8 cellular contexts compared by ENCODE assay signal in genomic region chr6:164927288-164928040, GRCh38.
DNase-seq lines count a peak whose midpoint lies in the region; ATAC-seq and TF ChIP-seq lines count a peak whose summit lies in the region.

No MANE protein-coding gene starts in this region.

- no peak overlapping the region for H3K4me3 Mint-ChIP-seq in type B pancreatic cell

- no peaks in the 10 kb centered on the region for H3K4me1 Mint-ChIP-seq in type B pancreatic cell (ENCODE audit: unreplicated experiment)

- H3K27me3 Mint-ChIP-seq in type B pancreatic cell = no peaks in the 10 kb centered on the region

- H3K36me3 Mint-ChIP-seq in type B pancreatic cell = no peaks in the 10 kb centered on the region

- DNase-seq in EL = peak; percentile 27
- DNase-seq in HuH-7 (ENCODE audit: low spot score) = peak; percentile 74
- peak; percentile 47 for DNase-seq in RPMI7951 (ENCODE audit: low read depth)
- DNase-seq in activated T-helper 9 cell treated with anti-CD3 and anti-CD28 coated beads, Interleukin-2, amount 50 U/mL, for 16 hours (ENCODE audit: low read depth) = peak; percentile 27
- DNase-seq in foreskin fibroblast = peak; percentile 33 to 76
- peak; percentile 93 for DNase-seq in osteoblast (ENCODE audit: insufficient read length, low spot score, missing footprints)
- DNase-seq in type B pancreatic cell (ENCODE audit: extremely low spot score, unreplicated experiment) = peak; percentile 80

- H3K9me3 ChIP-seq in osteoblast (ENCODE audit: low read depth, low read length) = no peaks in the 10 kb centered on the region

- peak overlapping the region; percentile 79 for H3K4me2 ChIP-seq in osteoblast (ENCODE audit: insufficient read depth, low read length)

- H3K4me1 ChIP-seq in osteoblast (ENCODE audit: insufficient read depth, low read length) = peaks cover 2% of the 10 kb centered on the region

- no peak overlapping the region for H3K27ac Mint-ChIP-seq in type B pancreatic cell

- no peaks in the 10 kb centered on the region for H3K9me3 Mint-ChIP-seq in type B pancreatic cell

- H3K27me3 ChIP-seq in osteoblast (ENCODE audit: insufficient read depth, low read length) = no peaks in the 10 kb centered on the region

- peak overlapping the region; percentile 32 for H2AFZ ChIP-seq in osteoblast (ENCODE audit: low read length)

- ATAC-seq in GM21576 (IDR thresholded peaks at IDR 0.05; ENCODE audit: unreplicated experiment) = peak; percentile 91

- no peaks in the 10 kb centered on the region for H3K36me3 ChIP-seq in osteoblast (ENCODE audit: insufficient read depth, low read length)

- no peak overlapping the region for H3K4me3 ChIP-seq in foreskin fibroblast (ENCODE audit: low read depth in 1 of 2, low read length in 2 of 2)
- H3K4me3 ChIP-seq in osteoblast (ENCODE audit: insufficient read depth, low read length) = peak overlapping the region; percentile 51

- H3K79me2 ChIP-seq in osteoblast (ENCODE audit: insufficient read depth, low read length) = no peaks in the 10 kb centered on the region

- H4K20me1 ChIP-seq in osteoblast (ENCODE audit: insufficient read depth, low read length) = no peaks in the 10 kb centered on the region

- TF ChIP-seq CTCF in foreskin fibroblast (IDR thresholded peaks at IDR 0.05; ENCODE audit: low read depth, low read length) (peak; percentile 88), osteoblast (IDR thresholded peaks at IDR 0.05; ENCODE audit: extremely low read depth, low read depth, low read length) (peak; percentile 96), type B pancreatic cell (conservative IDR thresholded peaks at IDR 0.05) (peak; percentile 99)

- no peak overlapping the region for H3K27ac ChIP-seq in osteoblast (ENCODE audit: low read depth, low read length)

Comparison
In these comparisons a context has a peak if more than half of its experiments do, and no peak if none do; other contexts are left out.
1. DNase-seq: peak in every context shown above with its lines; median percentile 93 in osteoblast; 80 in type B pancreatic cell; 74 in HuH-7; 54 in foreskin fibroblast; 47 in RPMI7951; 27 in EL; 27 in activated T-helper 9 cell treated with anti-CD3 and anti-CD28 coated beads, Interleukin-2, amount 50 U/mL, for 16 hours.